Comparison of ENCODE assay signal across 2 cellular contexts in genomic region chr11:2306971-2307732, GRCh38.
TF ChIP-seq lines count a peak whose summit lies in the region.

No MANE protein-coding gene starts in this region.

TF ChIP-seq in endothelial cell of umbilical vein, 7 proteins besides CTCF, POLR2A, EP300 and RAD21:
- TF ChIP-seq JUN (IDR thresholded peaks at IDR 0.05; ENCODE audit: borderline replicate concordance, insufficient read depth, insufficient read length, low read depth), result no peak
- no peak for TF ChIP-seq POLR2AphosphoS5 (IDR thresholded peaks at IDR 0.05; ENCODE audit: insufficient read depth, low read depth, low read length)
- TF ChIP-seq FOS (IDR thresholded peaks at IDR 0.05; ENCODE audit: borderline replicate concordance, insufficient read depth, low read length), result no peak
- no peak for TF ChIP-seq GATA2 (IDR thresholded peaks at IDR 0.05; ENCODE audit: insufficient read depth, insufficient read length, low read depth, low read length)
- TF ChIP-seq MAX (IDR thresholded peaks at IDR 0.05; ENCODE audit: insufficient read depth, insufficient read length), result no peak
- no peak for TF ChIP-seq EZH2 (IDR thresholded peaks at IDR 0.05; ENCODE audit: borderline replicate concordance, low read depth, low read length, severe bottlenecking)
- no peak for TF ChIP-seq MYC (IDR thresholded peaks at IDR 0.05; ENCODE audit: low read depth, low read length)

TF ChIP-seq in HepG2, 621 proteins besides CTCF, POLR2A, EP300 and RAD21:
- TF ChIP-seq ARNT2 (CRISPR knock-in tag; IDR thresholded peaks at IDR 0.05; ENCODE audit: low read depth) (no peak), NCOA1 (CRISPR knock-in tag; IDR thresholded peaks at IDR 0.05) (no peak), HNRNPL (IDR thresholded peaks at IDR 0.05; ENCODE audit: low read depth, low read length) (no peak), DBP (CRISPR knock-in tag; IDR thresholded peaks at IDR 0.05; ENCODE audit: not compliant biosample characterization) (no peak), CREBL2 (CRISPR knock-in tag; IDR thresholded peaks at IDR 0.05; ENCODE audit: borderline replicate concordance) (no peak), ZBTB46 (CRISPR knock-in tag; IDR thresholded peaks at IDR 0.05; ENCODE audit: borderline replicate concordance) (no peak), MXD3 (CRISPR knock-in tag; IDR thresholded peaks at IDR 0.05) (no peak), KLF9 (CRISPR knock-in tag; IDR thresholded peaks at IDR 0.05; ENCODE audit: low read depth) (no peak), NFE2L1 (CRISPR knock-in tag; IDR thresholded peaks at IDR 0.05; ENCODE audit: borderline replicate concordance) (no peak), ZNF530 (CRISPR knock-in tag; IDR thresholded peaks at IDR 0.05; ENCODE audit: low read depth) (no peak), REXO4 (CRISPR knock-in tag; IDR thresholded peaks at IDR 0.05; ENCODE audit: borderline replicate concordance) (no peak), PPARG (CRISPR knock-in tag; conservative IDR thresholded peaks at IDR 0.05) (no peak), ZNF75D (CRISPR knock-in tag; IDR thresholded peaks at IDR 0.05; ENCODE audit: borderline replicate concordance) (no peak)
